ENCODE assay signal across 13 cellular contexts in genomic region chr20:58691405-58691772, GRCh38. TPM values are rescaled to one million over a fixed set of nuclear protein-coding genes. Genes with fewer than 3 reads are reported as not detected.
DNase-seq lines count a peak whose midpoint lies in the region; ATAC-seq and TF ChIP-seq lines count a peak whose summit lies in the region.
"Had no signal": no experiment of that assay in that cellular context is flagged by ENCODE, and none has a peak within 500 bp of the region (broad histone marks: within the 10 kb centered on the region; RNA-seq: fewer than 3 reads in every experiment).

No MANE protein-coding gene starts in this region.

- no peak overlapping the region for H3K27ac ChIP-seq in CD4-positive, alpha-beta memory T cell (ENCODE audit: low read depth, low read length)
- peak overlapping the region; percentile 84 for H3K27ac ChIP-seq in RWPE1
- peak overlapping the region; percentile 90 to 98 for H3K27ac ChIP-seq in left lung
- peak overlapping the region; percentile 92 for H3K27ac ChIP-seq in skeletal muscle tissue (ENCODE audit: low read depth, low read length)
- H3K27ac ChIP-seq: neural progenitor cell had no signal

- H3K4me3 ChIP-seq in CD4-positive, alpha-beta memory T cell (ENCODE audit: low read length in 2 of 2), result no peak overlapping the region
- H3K4me3 ChIP-seq in left lung (no peak overlapping the region), skeletal muscle tissue (ENCODE audit: low read length in 3 of 3) (no peak overlapping the region)
- H3K4me3 ChIP-seq: neural progenitor cell had no signal

- CTCF ChIA-PET in CD4-positive, alpha-beta memory T cell (lab: Charles Lee; ENCODE audit: partially characterized antibody), result interaction anchor here (0.7 to 1.4 kb wide), 4 partner anchors 32 to 387 kb away, joined by 3 to 4 read pairs (median 3); partner anchors contain the start of gene STX16
- CTCF ChIA-PET in RWPE1 (lab: Yijun Ruan, JAX), result interaction anchor here (0.5 to 1.7 kb wide), 5 partner anchors 41 to 331 kb away, joined by 3 to 7 read pairs (median 3); no protein-coding TSS in a partner anchor

- H3K27me3 Mint-ChIP-seq in CD4-positive, alpha-beta memory T cell, result no peaks in the 10 kb centered on the region
- H3K27me3 Mint-ChIP-seq: activated B cell treated with CpG ODN at 0.5 μM for 24 hours had no signal

- no peak for TF ChIP-seq CTCF in RWPE1 (conservative IDR thresholded peaks at IDR 0.05; ENCODE audit: low read depth)
- no peak for TF ChIP-seq CTCF in left lung (IDR thresholded peaks at IDR 0.05)

- peak overlapping the region; percentile 53 to 90 (median 77) for H3K27ac Mint-ChIP-seq in CD4-positive, alpha-beta memory T cell
- H3K27ac Mint-ChIP-seq: neural progenitor cell had no signal

- peaks cover 6 to 17% (median 13%) of the 10 kb centered on the region in 4 donors for H3K4me1 Mint-ChIP-seq in CD4-positive, alpha-beta memory T cell

- peaks cover 0 to 12% of the 10 kb centered on the region in 2 donors for H3K36me3 Mint-ChIP-seq in CD4-positive, alpha-beta memory T cell
- H3K36me3 Mint-ChIP-seq: neural progenitor cell had no signal

- H3K9me3 ChIP-seq in CD4-positive, alpha-beta memory T cell (ENCODE audit: control insufficient read depth in 1 of 2, low read length in 2 of 2), result no peaks in the 10 kb centered on the region
- H3K9me3 ChIP-seq in left lung, result no peaks in the 10 kb centered on the region
- H3K9me3 ChIP-seq in skeletal muscle tissue (ENCODE audit: control insufficient read depth in 3 of 3, low read length in 3 of 3), result no peaks in the 10 kb centered on the region

- H3K4me1 ChIP-seq in CD4-positive, alpha-beta memory T cell (ENCODE audit: insufficient read depth, low read length), result peaks cover 16% of the 10 kb centered on the region
- peaks cover 23 to 40% of the 10 kb centered on the region in 2 donors for H3K4me1 ChIP-seq in left lung
- peaks cover 30 to 42% (median 37%) of the 10 kb centered on the region in 3 donors for H3K4me1 ChIP-seq in skeletal muscle tissue (ENCODE audit: control insufficient read depth in 3 of 3, insufficient read depth in 3 of 3, low read length in 3 of 3)

- no peaks in the 10 kb centered on the region for H3K27me3 ChIP-seq in CD4-positive, alpha-beta memory T cell (ENCODE audit: insufficient read depth, low read length)
- H3K27me3 ChIP-seq in left lung (no peaks in the 10 kb centered on the region), skeletal muscle tissue (ENCODE audit: control insufficient read depth in 3 of 3, insufficient read depth in 3 of 3, low read length in 3 of 3) (no peaks in the 10 kb centered on the region)
- H3K27me3 ChIP-seq: neural progenitor cell had no signal

- POLR2A ChIA-PET in CD4-positive, alpha-beta memory T cell (lab: Charles Lee; ENCODE audit: partially characterized antibody), result interaction anchor here (3.5 to 5.7 kb wide), 2 partner anchors 31 to 41 kb away, joined by 25 to 71 read pairs; partner anchors contain the start of gene STX16
- POLR2A ChIA-PET in RWPE1 (lab: Yijun Ruan, JAX; ENCODE audit: low non-redundant PET), result interaction anchor here (1.1 kb wide), 1 partner anchor 40 kb away, joined by 3 read pairs; the partner anchor contains the start of gene STX16

- intact Hi-C loops in CD4-positive, alpha-beta memory T cell (cut with micrococcal nuclease), result no loop called here
- intact Hi-C loops in left lung (cut with DNase I), result no loop called here

- ATAC-seq in left lung, result no peak
- ATAC-seq in GM21737 (IDR thresholded peaks at IDR 0.05; ENCODE audit: unreplicated experiment), result no peak
- ATAC-seq in HG03025 (IDR thresholded peaks at IDR 0.05; ENCODE audit: low FRiP score, unreplicated experiment), result no peak

- no peak for DNase-seq in CD4-positive, alpha-beta memory T cell
- DNase-seq in RWPE1 (ENCODE audit: low spot score) (no peak), left lung (no peak), KG1 (lab: John Stamatoyannopoulos, UW) (no peak), dermis blood vessel endothelial cell (no peak)
- DNase-seq: activated B cell treated with CpG ODN at 0.5 μM for 24 hours; activated effector memory CD4-positive, alpha-beta T cell treated with anti-CD3 and anti-CD28 coated beads, Interleukin-2, amount 50 U/mL, for 16 hours; NCI-H187 treated with DMSO at 0.1 percent for 48 hours; stimulated activated CD4-positive, alpha-beta T cell treated with anti-CD3 and anti-CD28 coated beads, Interleukin-4, amount 100 ng/mL, for 1 hour had no signal

- peak overlapping the region in 4 of 8 donors; percentile 49 to 66 (median 56) for H3K4me3 Mint-ChIP-seq in CD4-positive, alpha-beta memory T cell
- H3K4me3 Mint-ChIP-seq: neural progenitor cell had no signal

- H3K36me3 ChIP-seq in CD4-positive, alpha-beta memory T cell (ENCODE audit: insufficient read depth, low read length), result peaks cover 2% of the 10 kb centered on the region
- H3K36me3 ChIP-seq in left lung (peaks cover 0 to 13% of the 10 kb centered on the region in 2 donors), skeletal muscle tissue (ENCODE audit: control insufficient read depth in 3 of 3, insufficient read depth in 3 of 3, low read length in 3 of 3) (peaks cover 18 to 21% (median 20%) of the 10 kb centered on the region in 3 donors)
- H3K36me3 ChIP-seq: neural progenitor cell had no signal

- H3K9me3 Mint-ChIP-seq in CD4-positive, alpha-beta memory T cell, result no peaks in the 10 kb centered on the region
- H3K9me3 Mint-ChIP-seq: activated B cell treated with CpG ODN at 0.5 μM for 24 hours, neural progenitor cell had no signal

- H3K9ac ChIP-seq in skeletal muscle tissue (ENCODE audit: low read depth in 1 of 3, low read length in 3 of 3), result peak overlapping the region in 2 of 3 donors; percentile 50 to 89

RNA-seq across cellular contexts. Expression of gene NPEPL1, which starts 1.2 kb away (rescaled TPM):
- total RNA-seq in CD4-positive, alpha-beta memory T cell, result 10 to 100 TPM; 44.2 to 44.8 TPM
- 10 to 100 TPM in 1 of 2 donors, 1 to 10 TPM in 1; 8.9 to 11.9 TPM for polyA plus RNA-seq in CD4-positive, alpha-beta memory T cell
- total RNA-seq in left lung, result 10 to 100 TPM; 25.1 to 30.8 TPM
- 20.9 TPM for total RNA-seq in skeletal muscle tissue
- total RNA-seq in dermis blood vessel endothelial cell, result 20.6 and 28.8 TPM in 2 replicates

RNA-seq across cellular contexts. Expression of gene STX16, which starts 40.3 kb away (rescaled TPM):
- total RNA-seq in CD4-positive, alpha-beta memory T cell, result 100 to 1,000 TPM; 158 to 167 TPM
- polyA plus RNA-seq in CD4-positive, alpha-beta memory T cell, result 10 to 100 TPM; 16.5 to 24.5 TPM
- 10 to 100 TPM; 50.4 to 58.0 TPM for total RNA-seq in left lung
- 32.4 TPM for total RNA-seq in skeletal muscle tissue
- 36.4 and 53.5 TPM in 2 replicates for total RNA-seq in dermis blood vessel endothelial cell
